ENCODE assay signal across 9 cellular contexts in genomic region chr5:131845828-131846227, GRCh38.
"Had no signal": no experiment of that assay in that cellular context is flagged by ENCODE, and none has a peak within 500 bp of the region (broad histone marks: within the 10 kb centered on the region; RNA-seq: fewer than 3 reads in every experiment).

No MANE protein-coding gene starts in this region.

- H3K36me3 ChIP-seq: HAP-1 had no signal

- DNase-seq: GM23248, GOT3, H7, HFFc6, IMR-90, KBM-7 had no signal

- H3K9ac ChIP-seq: GM23248, KMS-11 had no signal

- H3K4me3 Mint-ChIP-seq: HFFc6 had no signal

- H3K4me3 ChIP-seq: GM23248, HAP-1 had no signal

- H2AFZ ChIP-seq: GM23248 had no signal

- H3K4me1 ChIP-seq: HAP-1 had no signal

- H3K27ac ChIP-seq: GM23248, HL-60, KMS-11 had no signal

- H3K4me2 ChIP-seq: KMS-11 had no signal

- H3K9me3 ChIP-seq: HAP-1 had no signal

- H3K27ac Mint-ChIP-seq: HFFc6 had no signal
